Comparison of ENCODE assay signal across 21 cellular contexts in genomic region chr5:33737697-33738096, GRCh38.
"Had no signal": no experiment of that assay in that cellular context is flagged by ENCODE, and none has a peak within 500 bp of the region (broad histone marks: within the 10 kb centered on the region; RNA-seq: fewer than 3 reads in every experiment).

No MANE protein-coding gene starts in this region.

- H3K36me3 ChIP-seq: gastrocnemius medialis, heart left ventricle, left lung, neural progenitor cell, right atrium auricular region, stomach had no signal

- H3K4me3 ChIP-seq: body of pancreas, gastrocnemius medialis, heart left ventricle, left lung, neural progenitor cell, right atrium auricular region, skin epidermis, stomach had no signal

- H3K27ac ChIP-seq: body of pancreas, epithelial cell of prostate, gastrocnemius medialis, heart left ventricle, left lung, neural progenitor cell, right atrium auricular region, stomach had no signal

- ATAC-seq: activated CD4-positive, alpha-beta T cell treated with anti-CD3 and anti-CD28 coated beads for 36 hours; body of pancreas; gastrocnemius medialis; heart left ventricle; left lung; naive thymus-derived CD4-positive, alpha-beta T cell; WTC11 had no signal

- H3K27me3 ChIP-seq: body of pancreas, gastrocnemius medialis, heart left ventricle, left lung, neural progenitor cell, right atrium auricular region, stomach had no signal

- DNase-seq: activated CD4-positive, alpha-beta T cell treated with anti-CD3 and anti-CD28 coated beads for 36 hours; activated CD4-positive, alpha-beta T cell treated with anti-CD3 and anti-CD28 coated beads, Interleukin-2, amount 50 U/mL, for 48 hours; activated gamma-delta T cell treated with Interleukin-2 at 50 U/mL for 16 hours; activated naive CD8-positive, alpha-beta T cell treated with anti-CD3 and anti-CD28 coated beads, Interleukin-2, amount 10 ng/mL, durations not matched to agents 7 days and 5 days; activated T-cell treated with anti-CD3 and anti-CD28 coated beads for 4 hours; body of pancreas; caudate nucleus; gastrocnemius medialis; heart left ventricle; kidney; left lung; mesendoderm; naive thymus-derived CD4-positive, alpha-beta T cell; stimulated activated CD4-positive, alpha-beta T cell treated with anti-CD3 and anti-CD28 coated beads, Interleukin-15, amount 100 ng/mL, for 24 hours; stimulated activated CD4-positive, alpha-beta T cell treated with anti-CD3 and anti-CD28 coated beads, Interleukin-2, amount 100 ng/mL, for 48 hours; stomach had no signal

- H3K4me1 ChIP-seq: body of pancreas, gastrocnemius medialis, right atrium auricular region, stomach had no signal

- H3K9me3 ChIP-seq: body of pancreas, gastrocnemius medialis, heart left ventricle, left lung, right atrium auricular region, stomach had no signal
